9 cellular contexts compared by ENCODE assay signal in the genomic region with DNA sequence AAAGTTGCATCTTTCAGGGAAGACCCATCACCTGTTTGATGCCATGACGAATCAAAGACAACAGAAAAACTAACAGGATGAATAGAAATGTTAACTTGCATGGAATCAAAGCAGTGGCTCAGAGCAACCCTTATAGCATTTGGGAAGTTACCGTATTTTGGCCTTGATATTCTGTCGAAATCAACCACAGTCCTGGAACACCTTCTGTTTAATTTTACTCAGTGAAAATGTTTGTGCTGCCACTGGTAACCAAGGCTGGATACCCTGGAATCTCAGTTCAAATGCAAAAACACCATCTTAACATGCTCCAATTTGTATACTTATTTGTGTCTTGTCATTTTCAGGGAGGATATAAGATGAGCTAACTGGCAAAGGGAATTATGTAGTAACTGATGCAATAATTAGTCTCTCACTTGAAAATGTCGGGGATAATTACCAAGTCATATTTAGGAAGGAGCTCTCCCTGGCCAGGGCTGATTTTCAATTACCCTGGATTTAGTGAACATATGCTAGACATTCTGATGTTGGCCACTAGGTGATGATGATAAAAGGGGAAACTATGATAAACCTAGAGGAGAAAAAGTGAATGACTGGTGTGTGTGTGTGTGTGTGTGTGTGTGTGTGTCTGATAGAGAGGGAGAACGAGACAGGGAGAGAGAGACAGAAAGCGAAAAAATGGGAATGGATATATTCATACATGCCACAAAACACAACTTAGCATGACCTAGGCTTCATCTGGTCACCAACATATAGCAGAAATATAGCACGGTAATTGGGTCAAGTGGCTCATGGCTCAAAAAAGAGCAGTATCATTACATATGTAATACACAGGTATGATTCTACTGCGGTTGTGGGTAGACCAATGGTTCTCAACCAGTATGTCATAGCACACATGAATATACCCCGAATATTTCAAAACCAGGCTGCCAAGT. TPM values are rescaled to one million over a fixed set of nuclear protein-coding genes. Genes with fewer than 3 reads are reported as not detected.
DNase-seq lines count a peak whose midpoint lies in the region; ATAC-seq and TF ChIP-seq lines count a peak whose summit lies in the region.
"Had no signal": no experiment of that assay in that cellular context is flagged by ENCODE, and none has a peak within 500 bp of the region (broad histone marks: within the 10 kb centered on the region; RNA-seq: fewer than 3 reads in every experiment).

No MANE protein-coding gene starts in this region.

- peaks cover 0 to 2% (median 0%) of the 10 kb centered on the region in 5 donors for H3K9me3 Mint-ChIP-seq in CD8-positive, alpha-beta memory T cell

- H3K27me3 ChIP-seq in Peyer's patch (no peaks in the 10 kb centered on the region), heart right ventricle (no peaks in the 10 kb centered on the region), ovary (no peaks in the 10 kb centered on the region)
- H3K27me3 ChIP-seq in CD8-positive, alpha-beta memory T cell (ENCODE audit: insufficient read depth, low read length, poor library complexity, severe bottlenecking), result no peaks in the 10 kb centered on the region

- CTCF ChIA-PET in CD8-positive, alpha-beta memory T cell (lab: Charles Lee), result no interaction called here

- H3K36me3 ChIP-seq in Peyer's patch (no peaks in the 10 kb centered on the region), heart right ventricle (no peaks in the 10 kb centered on the region), ovary (no peaks in the 10 kb centered on the region)
- H3K36me3 ChIP-seq in CD8-positive, alpha-beta memory T cell (ENCODE audit: insufficient read depth, low read length), result no peaks in the 10 kb centered on the region

- TF ChIP-seq CTCF in C4-2B (conservative IDR thresholded peaks at IDR 0.05) (peak; percentile 58), Peyer's patch (IDR thresholded peaks at IDR 0.05) (peak; percentile 7 to 48 (median 19)), heart right ventricle (IDR thresholded peaks at IDR 0.05) (peak in 3 of 9 donors; percentile 6 to 25 (median 19)), ovary (IDR thresholded peaks at IDR 0.05) (no peak)

- H3K36me3 Mint-ChIP-seq in CD8-positive, alpha-beta memory T cell, result no peaks in the 10 kb centered on the region

- H3K9me3 ChIP-seq in Peyer's patch, result no peaks in the 10 kb centered on the region
- no peaks in the 10 kb centered on the region for H3K9me3 ChIP-seq in heart right ventricle
- no peaks in the 10 kb centered on the region for H3K9me3 ChIP-seq in CD8-positive, alpha-beta memory T cell (ENCODE audit: low read length)
- H3K9me3 ChIP-seq in ovary, result no peaks in the 10 kb centered on the region

- no peak for TF ChIP-seq EP300 in ovary (IDR thresholded peaks at IDR 0.05)

- TF ChIP-seq POLR2A in Peyer's patch (IDR thresholded peaks at IDR 0.05), result no peak
- TF ChIP-seq POLR2A in ovary (IDR thresholded peaks at IDR 0.05), result no peak

- H3K4me3 ChIP-seq in Peyer's patch, result no peak overlapping the region
- no peak overlapping the region for H3K4me3 ChIP-seq in heart right ventricle
- no peak overlapping the region for H3K4me3 ChIP-seq in CD8-positive, alpha-beta memory T cell (ENCODE audit: low read length)
- H3K4me3 ChIP-seq in ovary, result no peak overlapping the region

- H3K4me1 ChIP-seq in Peyer's patch (no peaks in the 10 kb centered on the region), heart right ventricle (peaks cover 0 to 39% (median 18%) of the 10 kb centered on the region in 9 donors), ovary (ENCODE audit: insufficient read depth) (peaks cover 10% of the 10 kb centered on the region)
- no peaks in the 10 kb centered on the region for H3K4me1 ChIP-seq in CD8-positive, alpha-beta memory T cell (ENCODE audit: insufficient read depth, low read length)

- ATAC-seq in HG02798 (IDR thresholded peaks at IDR 0.05; ENCODE audit: poor library complexity, unreplicated experiment), result peak; percentile 52
- no peak for ATAC-seq in heart right ventricle

- H3K27ac Mint-ChIP-seq in CD8-positive, alpha-beta memory T cell, result no peak overlapping the region

- H3K27ac ChIP-seq in C4-2B, result no peak overlapping the region
- H3K27ac ChIP-seq in Peyer's patch, result peak overlapping the region in 1 of 4 donors; percentile 8
- H3K27ac ChIP-seq in heart right ventricle, result no peak overlapping the region
- H3K27ac ChIP-seq in CD8-positive, alpha-beta memory T cell (ENCODE audit: low read depth, low read length), result no peak overlapping the region
- no peak overlapping the region for H3K27ac ChIP-seq in ovary

- 86 to 91% methylated on average over 9 of the region's 9 CpGs for WGBS in heart right ventricle, 2 donors
- WGBS in ovary, 3 donors, result 74 to 77% (median 76%) methylated on average over 9 of the region's 9 CpGs

- no peak overlapping the region for H3K4me3 Mint-ChIP-seq in CD8-positive, alpha-beta memory T cell

- intact Hi-C loops in heart right ventricle (cut with DNase I) (no loop called here), ovary (cut with DNase I) (no loop called here)

- no peaks in the 10 kb centered on the region for H3K4me1 Mint-ChIP-seq in CD8-positive, alpha-beta memory T cell

- peaks cover 0 to 5% of the 10 kb centered on the region in 2 donors for H3K27me3 Mint-ChIP-seq in CD8-positive, alpha-beta memory T cell

- POLR2A ChIA-PET in CD8-positive, alpha-beta memory T cell (lab: Charles Lee), result no interaction called here

- DNase-seq in Peyer's patch (no peak), glomerular visceral epithelial cell (ENCODE audit: extremely low spot score) (peak; percentile 26), heart right ventricle (no peak), ovary (no peak)
- DNase-seq in CD8-positive, alpha-beta memory T cell, result no peak
- no peak for DNase-seq in activated T-cell treated with anti-CD3 and anti-CD28 coated beads, Interleukin-2, amount 50 U/mL, for 48 hours
- DNase-seq: Right ventricle myocardium superior had no signal

RNA-seq across cellular contexts. Expression of gene PRICKLE2, which starts 19.0 kb away (rescaled TPM):
- total RNA-seq in Peyer's patch (10 to 100 TPM in 2 of 4 donors, 1 to 10 TPM in 2; 3.5 to 22.3 (median 11.8) TPM), heart right ventricle (10 to 100 TPM in 4 of 10 donors, 1 to 10 TPM in 6; 6.4 to 12.2 (median 8.4) TPM), ovary (10 to 100 TPM; 22.2 to 34.8 (median 27.2) TPM)
- polyA plus RNA-seq in heart right ventricle (1 to 10 TPM; 1.8 to 1.9 TPM), ovary (10 to 100 TPM in 1 of 2 donors, 1 to 10 TPM in 1; 6.3 to 18.2 TPM)
- total RNA-seq in CD8-positive, alpha-beta memory T cell, result not detected
- not detected for polyA plus RNA-seq in CD8-positive, alpha-beta memory T cell

Comparison
In these comparisons a context has a peak if more than half of its experiments do, and no peak if none do; other contexts are left out.
1. CTCF ChIP-seq: peak in C4-2B (single experiment) and Peyer's patch (6 of 6); none in ovary (0 of 3).
2. RNA of gene PRICKLE2, which starts 19.0 kb away (total RNA-seq): 22.2 to 34.8 TPM in ovary, 3.5 to 22.3 TPM in Peyer's patch and 6.4 to 12.2 TPM in heart right ventricle; not detected in CD8-positive, alpha-beta memory T cell; every median in the first group is over 4 times any median in the second.